In genomic region chr3:141229132-141229531, GRCh38 we compare ENCODE assay signal across 15 cellular contexts. TPM values are rescaled to one million over a fixed set of nuclear protein-coding genes. Genes with fewer than 3 reads are reported as not detected.
A peak's percentile ranks its signal among the peaks of the same experiment; 100 is the strongest.
DNase-seq lines count a peak whose midpoint lies in the region; ATAC-seq, FAIRE-seq and TF ChIP-seq lines count a peak whose summit lies in the region.
"Had no signal": no experiment of that assay in that cellular context is flagged by ENCODE, and none has a peak within 500 bp of the region (broad histone marks: within the 10 kb centered on the region; RNA-seq: fewer than 3 reads in every experiment).

No MANE protein-coding gene starts in this region.

- H3K9me3 Mint-ChIP-seq in activated CD8-positive, alpha-beta memory T cell treated with anti-CD3 and anti-CD28 coated beads, Interleukin-2, amount 10 ng/mL, durations not matched to agents 7 days and 5 days (ENCODE audit: low read depth), result peaks cover 3% of the 10 kb centered on the region
- H3K9me3 Mint-ChIP-seq in nephron, result peaks cover 16% of the 10 kb centered on the region

- peaks cover 36% of the 10 kb centered on the region for H3K4me1 Mint-ChIP-seq in activated CD8-positive, alpha-beta memory T cell treated with anti-CD3 and anti-CD28 coated beads, Interleukin-2, amount 10 ng/mL, durations not matched to agents 7 days and 5 days
- peaks cover 48% of the 10 kb centered on the region for H3K4me1 Mint-ChIP-seq in nephron

- no peak overlapping the region for H3K4me3 Mint-ChIP-seq in activated CD8-positive, alpha-beta memory T cell treated with anti-CD3 and anti-CD28 coated beads, Interleukin-2, amount 10 ng/mL, durations not matched to agents 7 days and 5 days
- peak overlapping the region; percentile 78 to 84 (median 82) for H3K4me3 Mint-ChIP-seq in nephron
- H3K4me3 Mint-ChIP-seq: activated CD8-positive, alpha-beta T cell treated with anti-CD3 and anti-CD28 coated beads, Interleukin-2, amount 10 ng/mL, durations not matched to agents 7 days and 5 days had no signal

- FAIRE-seq in frontal cortex (lab: Jason Lieb, UNC), result no peak
- FAIRE-seq: astrocyte, endothelial cell of umbilical vein had no signal

- no peak overlapping the region for H3K4me3 ChIP-seq in SK-N-MC
- H3K4me3 ChIP-seq in tibial nerve, result no peak overlapping the region
- H3K4me3 ChIP-seq: colonic mucosa, gastrocnemius medialis, suprapubic skin had no signal

- H3K36me3 ChIP-seq in KOPT-K1 (ENCODE audit: insufficient read depth, low read length) (0 out of 2 replicates have a peak, but pooled peaks cover under 1% of the 10 kb centered on the region), SK-N-MC (ENCODE audit: insufficient read depth, low read length) (no peaks in the 10 kb centered on the region), tibial nerve (no peaks in the 10 kb centered on the region)
- H3K36me3 ChIP-seq: colonic mucosa, gastrocnemius medialis, suprapubic skin had no signal

- ATAC-seq in activated CD8-positive, alpha-beta memory T cell treated with anti-CD3 and anti-CD28 coated beads, Interleukin-2, amount 10 ng/mL, durations not matched to agents 7 days and 5 days, result no peak
- ATAC-seq in GM21360 (IDR thresholded peaks at IDR 0.05; ENCODE audit: unreplicated experiment), result no peak
- ATAC-seq: activated CD8-positive, alpha-beta T cell treated with anti-CD3 and anti-CD28 coated beads, Interleukin-2, amount 10 ng/mL, durations not matched to agents 7 days and 5 days; gastrocnemius medialis had no signal

- H3K27ac Mint-ChIP-seq in activated CD8-positive, alpha-beta memory T cell treated with anti-CD3 and anti-CD28 coated beads, Interleukin-2, amount 10 ng/mL, durations not matched to agents 7 days and 5 days, result no peak overlapping the region
- H3K27ac Mint-ChIP-seq in nephron, result peak overlapping the region; percentile 84 to 96 (median 89)

- no peak for TF ChIP-seq POLR2A in tibial nerve (IDR thresholded peaks at IDR 0.05)

- H3K27ac ChIP-seq in KOPT-K1 (ENCODE audit: low read depth, low read length, poor library complexity, severe bottlenecking) (peak overlapping the region; percentile 99), SK-N-MC (peak overlapping the region; percentile 94; the same call in 1 of the 2 replicates), tibial nerve (no peak overlapping the region)
- H3K27ac ChIP-seq: colonic mucosa, gastrocnemius medialis, suprapubic skin had no signal

- no peaks in the 10 kb centered on the region for H3K27me3 ChIP-seq in tibial nerve
- H3K27me3 ChIP-seq: colonic mucosa, gastrocnemius medialis, suprapubic skin had no signal

- DNase-seq in activated CD8-positive, alpha-beta memory T cell treated with anti-CD3 and anti-CD28 coated beads for 24 hours, result peak; percentile 49
- no peak for DNase-seq in activated CD8-positive, alpha-beta memory T cell treated with anti-CD3 and anti-CD28 coated beads, Interleukin-2, amount 10 ng/mL, durations not matched to agents 7 days and 5 days
- no peak for DNase-seq in SK-N-MC (ENCODE audit: low read depth, low spot score)
- no peak for DNase-seq in frontal cortex (ENCODE audit: low spot score in 2 of 2)
- DNase-seq in tibial nerve (ENCODE audit: low spot score in 2 of 2), result no peak
- DNase-seq: activated CD8-positive, alpha-beta T cell treated with anti-CD3 and anti-CD28 coated beads, Interleukin-2, amount 10 ng/mL, durations not matched to agents 7 days and 5 days; activated effector memory CD4-positive, alpha-beta T cell treated with Interleukin-2 at 50 U/mL for 16 hours; colonic mucosa; gastrocnemius medialis had no signal

- H3K36me3 Mint-ChIP-seq in activated CD8-positive, alpha-beta memory T cell treated with anti-CD3 and anti-CD28 coated beads, Interleukin-2, amount 10 ng/mL, durations not matched to agents 7 days and 5 days, result peaks cover 5% of the 10 kb centered on the region
- H3K36me3 Mint-ChIP-seq in nephron (ENCODE audit: low read depth), result peaks cover 4% of the 10 kb centered on the region

- H3K4me1 ChIP-seq in tibial nerve, result peaks cover 0 to 18% (median 3%) of the 10 kb centered on the region in 4 donors

- CTCF ChIA-PET in activated CD8-positive, alpha-beta memory T cell treated with anti-CD3 and anti-CD28 coated beads, Interleukin-2, amount 10 ng/mL, durations not matched to agents 7 days and 5 days (lab: Charles Lee), result interaction anchor here (1.5 kb wide), 1 partner anchor 218 kb away, joined by 3 read pairs; no protein-coding TSS in a partner anchor

- 84 to 86% methylated on average over 3 of the region's 3 CpGs for WGBS in tibial nerve, 2 donors

- H3K9me3 ChIP-seq in KOPT-K1 (ENCODE audit: insufficient read depth, low read length, poor library complexity, severe bottlenecking) (peaks cover 15% of the 10 kb centered on the region), SK-N-MC (ENCODE audit: low read depth, low read length) (peaks cover 3% of the 10 kb centered on the region; the same call in 1 of the 2 replicates), tibial nerve (no peaks in the 10 kb centered on the region)
- H3K9me3 ChIP-seq: colonic mucosa, gastrocnemius medialis, suprapubic skin had no signal

- TF ChIP-seq CTCF in nephron (IDR thresholded peaks at IDR 0.05; ENCODE audit: unreplicated experiment in 3 of 3) (no peak), tibial nerve (IDR thresholded peaks at IDR 0.05) (no peak)

- H3K27me3 Mint-ChIP-seq in activated CD8-positive, alpha-beta memory T cell treated with anti-CD3 and anti-CD28 coated beads, Interleukin-2, amount 10 ng/mL, durations not matched to agents 7 days and 5 days, result peaks cover 6% of the 10 kb centered on the region
- H3K27me3 Mint-ChIP-seq in nephron (ENCODE audit: low read depth), result no peaks in the 10 kb centered on the region

- TF ChIP-seq EP300 in tibial nerve (IDR thresholded peaks at IDR 0.05), result no peak

- no peak overlapping the region for H3K9ac ChIP-seq in SK-N-MC (ENCODE audit: insufficient read length)

RNA-seq across cellular contexts. Expression of gene PXYLP1, which starts 2.5 kb away (rescaled TPM):
- total RNA-seq in activated CD8-positive, alpha-beta memory T cell treated with anti-CD3 and anti-CD28 coated beads, Interleukin-2, amount 10 ng/mL, durations not matched to agents 7 days and 5 days, result 10 to 100 TPM; 10.3 to 18.4 TPM
- total RNA-seq in frontal cortex (48.9 TPM), tibial nerve (10 to 100 TPM in 3 of 4 donors, 1 to 10 TPM in 1; 9.9 to 11.7 (median 10.0) TPM)

Comparison
In these comparisons a context has a peak if more than half of its experiments do, and no peak if none do; other contexts are left out.
1. H3K27ac ChIP-seq: peak in KOPT-K1 (single experiment) and SK-N-MC (single experiment); none in tibial nerve (0 of 4).